In the genomic region with DNA sequence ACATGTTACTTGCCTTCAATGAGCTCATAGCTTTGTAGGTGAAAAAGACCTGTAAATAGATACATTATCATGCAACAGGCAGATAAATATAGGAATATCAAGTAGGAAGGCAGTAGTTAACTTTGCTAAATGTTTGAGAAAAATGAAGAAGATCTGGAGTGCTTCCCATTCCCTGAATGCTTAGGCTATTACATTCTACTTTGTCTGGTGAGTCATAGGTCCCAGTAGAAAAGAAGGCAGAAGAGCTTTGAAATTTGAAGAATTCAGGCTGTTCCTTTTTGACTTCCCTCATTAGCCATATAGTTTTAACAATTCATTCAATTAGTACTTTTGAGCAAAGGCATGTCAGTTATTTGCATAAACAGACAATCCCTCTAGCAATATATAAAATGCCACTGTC, we compare ENCODE assay signal across 14 cellular contexts.
DNase-seq lines count a peak whose midpoint lies in the region; ATAC-seq and TF ChIP-seq lines count a peak whose summit lies in the region.
"Had no signal": no experiment of that assay in that cellular context is flagged by ENCODE, and none has a peak within 500 bp of the region (broad histone marks: within the 10 kb centered on the region; RNA-seq: fewer than 3 reads in every experiment).

No MANE protein-coding gene starts in this region.

- TF ChIP-seq CTCF in astrocyte of the spinal cord (IDR thresholded peaks at IDR 0.05; ENCODE audit: low read depth, low read length) (no peak), BE2C (IDR thresholded peaks at IDR 0.05; ENCODE audit: low read depth, low read length) (no peak)

- in situ Hi-C loops in astrocyte of the spinal cord (cut with HindIII; ENCODE audit: low sequenced_read_pairs) = no loop called here

- no peaks in the 10 kb centered on the region for H3K4me1 ChIP-seq in BE2C
- H3K4me1 ChIP-seq: right lobe of liver had no signal

- ATAC-seq in HG03280 (IDR thresholded peaks at IDR 0.05; ENCODE audit: unreplicated experiment) = no peak
- ATAC-seq in GM19452 (IDR thresholded peaks at IDR 0.05; ENCODE audit: unreplicated experiment) = no peak
- ATAC-seq: right lobe of liver had no signal

- H3K27me3 ChIP-seq in BE2C = no peaks in the 10 kb centered on the region
- H3K27me3 ChIP-seq: right lobe of liver had no signal

- DNase-seq in HT1080 (ENCODE audit: low read depth) (peak; percentile 27), astrocyte of the spinal cord (ENCODE audit: low read depth, low spot score) (peak; percentile 61), iris pigment epithelial cell (ENCODE audit: low read depth) (peak; percentile 25), BE2C (no peak), MV-4-11 (lab: John Stamatoyannopoulos, UW) (no peak)
- DNase-seq: activated CD4-positive, alpha-beta memory T cell treated with anti-CD3 and anti-CD28 coated beads, Interleukin-2, amount 10 ng/mL, durations not matched to agents 7 days and 5 days; activated effector memory CD4-positive, alpha-beta T cell treated with anti-CD3 and anti-CD28 coated beads, Interleukin-2, amount 50 U/mL, for 16 hours; central memory CD4-positive, alpha-beta T cell; naive B cell; NCI-H1048; right lobe of liver; substantia nigra had no signal

- H3K36me3 ChIP-seq in BE2C = no peaks in the 10 kb centered on the region
- H3K36me3 ChIP-seq: right lobe of liver had no signal

- H3K4me3 ChIP-seq in astrocyte of the spinal cord (ENCODE audit: low read depth, low read length) (no peak overlapping the region), BE2C (ENCODE audit: low read depth, low read length) (no peak overlapping the region)
- H3K4me3 ChIP-seq: right lobe of liver had no signal

- H3K9me3 ChIP-seq in BE2C = no peaks in the 10 kb centered on the region
- H3K9me3 ChIP-seq: right lobe of liver had no signal

Comparison
In these comparisons a context has a peak if more than half of its experiments do, and no peak if none do; other contexts are left out.
1. DNase-seq: peak in HT1080 (single experiment), astrocyte of the spinal cord (single experiment) and iris pigment epithelial cell (single experiment); none in BE2C (single experiment) and MV-4-11 (single experiment).